In genomic region chr3:76986876-76987513, GRCh38 we compare ENCODE assay signal across 17 cellular contexts. TPM values are rescaled to one million over a fixed set of nuclear protein-coding genes. Genes with fewer than 3 reads are reported as not detected.
DNase-seq lines count a peak whose midpoint lies in the region; TF ChIP-seq lines count a peak whose summit lies in the region.
"Had no signal": no experiment of that assay in that cellular context is flagged by ENCODE, and none has a peak within 500 bp of the region (broad histone marks: within the 10 kb centered on the region; RNA-seq: fewer than 3 reads in every experiment).

No MANE protein-coding gene starts in this region.

- no peaks in the 10 kb centered on the region for H3K9me3 ChIP-seq in MG63
- H3K9me3 ChIP-seq: Caco-2 had no signal

- no peak overlapping the region for H3K4me3 ChIP-seq in MG63
- H3K4me3 ChIP-seq: GM23338 had no signal

- no peaks in the 10 kb centered on the region for H3K36me3 ChIP-seq in MG63

- no peak for TF ChIP-seq CTCF in GM13977 (IDR thresholded peaks at IDR 0.05; ENCODE audit: extremely low read depth, insufficient read depth, missing control alignments)

- DNase-seq in DMS53 (lab: John Stamatoyannopoulos, UW) (peak; percentile 0), DMS53 treated with DMSO at 0.1 percent for 48 hours (lab: John Stamatoyannopoulos, UW; ENCODE audit: unreplicated experiment) (no peak), OCI-M1 (lab: John Stamatoyannopoulos, UW) (peak; percentile 24), SW480 (ENCODE audit: low spot score) (peak; percentile 60), putamen (ENCODE audit: low spot score) (peak; percentile 4), NCI-H2227 treated with DMSO at 0.1 percent for 48 hours (lab: John Stamatoyannopoulos, UW) (no peak), MG63 (no peak), GM13977 (ENCODE audit: low spot score) (no peak)
- DNase-seq: 8988T, Caco-2, Karpas-422, NCI-H1092, NCI-H2171, NCI-H510A, T-helper 2 cell had no signal

- in situ Hi-C loops in GM13977 (cut with MboI; ENCODE audit: low pct_unique_long_range_greater_than_20kb, low sequenced_read_pairs, unreplicated experiment), result no loop called here

- no peaks in the 10 kb centered on the region for H3K27me3 ChIP-seq in MG63

RNA-seq across cellular contexts. Expression of gene ROBO2, which starts 52.9 kb away (rescaled TPM):
- total RNA-seq in MG63 (2014; rRNA removed; shearing (Covaris generic); ENCODE audit: low replicate concordance), result 0.07 TPM in 1 of 2 replicates, not detected in the other
- total RNA-seq: G401 had no signal

Comparison
In these comparisons a context has a peak if more than half of its experiments do, and no peak if none do; other contexts are left out.
1. DNase-seq: peak in DMS53 (single experiment), OCI-M1 (single experiment), SW480 (single experiment) and putamen (single experiment); none in DMS53 treated with DMSO at 0.1 percent for 48 hours (single experiment), NCI-H2227 treated with DMSO at 0.1 percent for 48 hours (single experiment), MG63 (single experiment) and GM13977 (single experiment).